16 cellular contexts compared by ENCODE assay signal in genomic region chr16:79042886-79043285, GRCh38.
DNase-seq lines count a peak whose midpoint lies in the region; ATAC-seq and TF ChIP-seq lines count a peak whose summit lies in the region.
"Had no signal": no experiment of that assay in that cellular context is flagged by ENCODE, and none has a peak within 500 bp of the region (broad histone marks: within the 10 kb centered on the region; RNA-seq: fewer than 3 reads in every experiment).

No MANE protein-coding gene starts in this region.

- no peak overlapping the region for H3K4me3 Mint-ChIP-seq in CD8-positive, alpha-beta T cell
- peak overlapping the region; percentile 7 for H3K4me3 Mint-ChIP-seq in activated T-helper 1 cell treated with anti-CD3 and anti-CD28 coated beads, Interleukin-12 subunit alpha, Interleukin-12 subunit beta, Interleukin-2, Interleukin-4 antibody, amounts not matched to agents 30 ng/mL and 10 ng/mL and 1 ng/mL, durations not matched to agents 14 hours and 24 hours and 36 hours
- H3K4me3 Mint-ChIP-seq in H9: no peak overlapping the region
- H3K4me3 Mint-ChIP-seq: nephron had no signal

- H2AK5ac ChIP-seq in H9 (ENCODE audit: insufficient read length, low read length): no peak overlapping the region

- no peak overlapping the region for H4K5ac ChIP-seq in H9 (ENCODE audit: insufficient read length, low read depth, low read length)

- WGBS in H9 (ENCODE audit: extremely low coverage, insufficient read length, low lambda C conversion rate): no CpG with 5 or more reads among the region's 3 CpGs

- H3K4me3 ChIP-seq in CD8-positive, alpha-beta T cell (ENCODE audit: low read depth, low read length): no peak overlapping the region
- H3K4me3 ChIP-seq: tibial artery had no signal

- no peak overlapping the region for H2BK5ac ChIP-seq in H9 (ENCODE audit: insufficient read length, low read length)

- no peaks in the 10 kb centered on the region for H3K23me2 ChIP-seq in H9 (ENCODE audit: insufficient read length, low read depth, low read length, poor library complexity, severe bottlenecking)

- no peak overlapping the region for H2BK20ac ChIP-seq in H9 (ENCODE audit: low read depth, low read length, poor library complexity, severe bottlenecking)

- DNase-seq in CD8-positive, alpha-beta T cell: peak in 1 of 7 experiments; percentile 51
- peak; percentile 14 for DNase-seq in T follicular helper cell (ENCODE audit: low read depth)
- no peak for DNase-seq in activated T-helper 1 cell treated with anti-CD3 and anti-CD28 coated beads, Interleukin-12 subunit alpha, Interleukin-12 subunit beta, Interleukin-2, Interleukin-4 antibody, amounts not matched to agents 30 ng/mL and 10 ng/mL and 1 ng/mL, durations not matched to agents 14 hours and 24 hours and 36 hours (ENCODE audit: low spot score)
- DNase-seq in stimulated activated CD4-positive, alpha-beta T cell treated with anti-CD3 and anti-CD28 coated beads, Interleukin-1b, Interleukin-23, amount 100 ng/mL, for 48 hours: peak; percentile 61
- DNase-seq in cortex of kidney (lab: John Stamatoyannopoulos, UW): no peak
- no peak for DNase-seq in amniotic stem cell (lab: John Stamatoyannopoulos, UW)
- no peak for DNase-seq in H9
- DNase-seq: activated CD8-positive, alpha-beta memory T cell treated with anti-CD3 and anti-CD28 coated beads for 24 hours; H7; Kasumi-1; NCI-H1105; NCI-H2107; NCI-H524 treated with DMSO at 0.1 percent for 48 hours; tibial artery had no signal

- H3K9me3 ChIP-seq in CD8-positive, alpha-beta T cell (ENCODE audit: low read length): no peaks in the 10 kb centered on the region
- no peaks in the 10 kb centered on the region for H3K9me3 ChIP-seq in H9 (ENCODE audit: control insufficient read depth, low read depth, low read length)
- H3K9me3 ChIP-seq: tibial artery had no signal

- no peak overlapping the region for H4K8ac ChIP-seq in H9 (replicated peaks; ENCODE audit: insufficient read length, low read depth, low read length)

- no peak overlapping the region for H2BK15ac ChIP-seq in H9 (ENCODE audit: low read depth, low read length)

- no peaks in the 10 kb centered on the region for H3K36me3 ChIP-seq in CD8-positive, alpha-beta T cell (ENCODE audit: insufficient read depth, low read length)
- H3K36me3 ChIP-seq: tibial artery had no signal

- CTCF ChIA-PET in CD8-positive, alpha-beta T cell (lab: Charles Lee): no interaction called here

- H3K27ac Mint-ChIP-seq in CD8-positive, alpha-beta T cell: no peak overlapping the region
- H3K27ac Mint-ChIP-seq in activated T-helper 1 cell treated with anti-CD3 and anti-CD28 coated beads, Interleukin-12 subunit alpha, Interleukin-12 subunit beta, Interleukin-2, Interleukin-4 antibody, amounts not matched to agents 30 ng/mL and 10 ng/mL and 1 ng/mL, durations not matched to agents 14 hours and 24 hours and 36 hours: peak overlapping the region; percentile 24
- no peak overlapping the region for H3K27ac Mint-ChIP-seq in H9
- H3K27ac Mint-ChIP-seq: nephron, progenitor cell of endocrine pancreas had no signal

- POLR2A ChIA-PET in CD8-positive, alpha-beta T cell (lab: Charles Lee): no interaction called here

- no peak overlapping the region for H2BK120ac ChIP-seq in H9 (ENCODE audit: low read depth, low read length, poor library complexity, severe bottlenecking)

- no peak overlapping the region for H3K4me2 ChIP-seq in H9 (ENCODE audit: insufficient read depth, insufficient read length, low read length)

- no peak overlapping the region for H3K27ac ChIP-seq in CD8-positive, alpha-beta T cell (ENCODE audit: low read depth, low read length)
- H3K27ac ChIP-seq in H9 (ENCODE audit: insufficient read length, low read depth, low read length): no peak overlapping the region
- H3K27ac ChIP-seq: tibial artery had no signal

- H3K56ac ChIP-seq in H9 (ENCODE audit: insufficient read length, low read depth, low read length): no peak overlapping the region

- H3K9me3 Mint-ChIP-seq in CD8-positive, alpha-beta T cell: no peaks in the 10 kb centered on the region
- no peaks in the 10 kb centered on the region for H3K9me3 Mint-ChIP-seq in activated T-helper 1 cell treated with anti-CD3 and anti-CD28 coated beads, Interleukin-12 subunit alpha, Interleukin-12 subunit beta, Interleukin-2, Interleukin-4 antibody, amounts not matched to agents 30 ng/mL and 10 ng/mL and 1 ng/mL, durations not matched to agents 14 hours and 24 hours and 36 hours
- H3K9me3 Mint-ChIP-seq in H9: no peaks in the 10 kb centered on the region
- H3K9me3 Mint-ChIP-seq: nephron had no signal

- TF ChIP-seq CTCF in CD8-positive, alpha-beta T cell (IDR thresholded peaks at IDR 0.05): no peak
- TF ChIP-seq CTCF in H9 (conservative IDR thresholded peaks at IDR 0.05): no peak

- H3K9ac ChIP-seq in H9 (ENCODE audit: extremely low read depth, insufficient read length, low read length): no peak overlapping the region

- no peak overlapping the region for H3K18ac ChIP-seq in H9 (ENCODE audit: insufficient read length, low read depth, low read length)

- H3T11ph ChIP-seq in H9 (ENCODE audit: low read length): no peak overlapping the region

- no peak overlapping the region for H3K23ac ChIP-seq in H9 (ENCODE audit: insufficient read length, low read depth, low read length)

- no peak overlapping the region for H3K14ac ChIP-seq in H9 (ENCODE audit: insufficient read depth, low read length)

- H3K27me3 Mint-ChIP-seq in CD8-positive, alpha-beta T cell (ENCODE audit: low read depth): no peaks in the 10 kb centered on the region
- no peaks in the 10 kb centered on the region for H3K27me3 Mint-ChIP-seq in activated T-helper 1 cell treated with anti-CD3 and anti-CD28 coated beads, Interleukin-12 subunit alpha, Interleukin-12 subunit beta, Interleukin-2, Interleukin-4 antibody, amounts not matched to agents 30 ng/mL and 10 ng/mL and 1 ng/mL, durations not matched to agents 14 hours and 24 hours and 36 hours (ENCODE audit: insufficient read depth)
- H3K27me3 Mint-ChIP-seq in H9 (ENCODE audit: low read depth): no peaks in the 10 kb centered on the region; the same call in 1 of the 2 replicates

- intact Hi-C loops in CD8-positive, alpha-beta T cell (cut with DNase I, micrococcal nuclease): no loop called here
- intact Hi-C loops in activated T-helper 1 cell treated with anti-CD3 and anti-CD28 coated beads, Interleukin-12 subunit alpha, Interleukin-12 subunit beta, Interleukin-2, Interleukin-4 antibody, amounts not matched to agents 30 ng/mL and 10 ng/mL and 1 ng/mL, durations not matched to agents 14 hours and 24 hours and 36 hours (cut with micrococcal nuclease): no loop called here

- H3K4me1 ChIP-seq in CD8-positive, alpha-beta T cell (ENCODE audit: insufficient read depth, low read length): peaks cover 9% of the 10 kb centered on the region
- no peaks in the 10 kb centered on the region for H3K4me1 ChIP-seq in H9 (ENCODE audit: insufficient read depth, low read length)

- H3K36me3 Mint-ChIP-seq in CD8-positive, alpha-beta T cell: no peaks in the 10 kb centered on the region
- peaks cover 2% of the 10 kb centered on the region for H3K36me3 Mint-ChIP-seq in activated T-helper 1 cell treated with anti-CD3 and anti-CD28 coated beads, Interleukin-12 subunit alpha, Interleukin-12 subunit beta, Interleukin-2, Interleukin-4 antibody, amounts not matched to agents 30 ng/mL and 10 ng/mL and 1 ng/mL, durations not matched to agents 14 hours and 24 hours and 36 hours (ENCODE audit: low read depth)
- no peaks in the 10 kb centered on the region for H3K36me3 Mint-ChIP-seq in H9 (ENCODE audit: insufficient read depth in 1 of 3, low read depth in 3 of 3)

- H4K91ac ChIP-seq in H9 (ENCODE audit: insufficient read length, low read depth, low read length): no peak overlapping the region

- H3K79me2 ChIP-seq in H9 (ENCODE audit: insufficient read depth, low read length): no peaks in the 10 kb centered on the region

- no peaks in the 10 kb centered on the region for H3K27me3 ChIP-seq in CD8-positive, alpha-beta T cell (ENCODE audit: insufficient read depth, low read length)
- no peaks in the 10 kb centered on the region for H3K27me3 ChIP-seq in H9 (ENCODE audit: insufficient read depth, low read length)
- H3K27me3 ChIP-seq: tibial artery had no signal

- no peak overlapping the region for H2AFZ ChIP-seq in H9 (ENCODE audit: low read length)

- H3K79me1 ChIP-seq in H9 (ENCODE audit: insufficient read depth, low read depth, low read length, poor library complexity, severe bottlenecking): no peaks in the 10 kb centered on the region

- H3K4me1 Mint-ChIP-seq in CD8-positive, alpha-beta T cell (ENCODE audit: low read depth): peaks cover 24% of the 10 kb centered on the region
- H3K4me1 Mint-ChIP-seq in activated T-helper 1 cell treated with anti-CD3 and anti-CD28 coated beads, Interleukin-12 subunit alpha, Interleukin-12 subunit beta, Interleukin-2, Interleukin-4 antibody, amounts not matched to agents 30 ng/mL and 10 ng/mL and 1 ng/mL, durations not matched to agents 14 hours and 24 hours and 36 hours (ENCODE audit: low read depth): peaks cover 43% of the 10 kb centered on the region
- H3K4me1 Mint-ChIP-seq in H9: peaks cover 8 to 11% of the 10 kb centered on the region in 2 experiments

- peak; percentile 58 for ATAC-seq in CD8-positive, alpha-beta T cell

- H2BK12ac ChIP-seq in H9 (ENCODE audit: insufficient read length, low read depth, low read length): no peak overlapping the region

- no peak overlapping the region for H3K4ac ChIP-seq in H9 (ENCODE audit: low read depth, low read length)

- H4K20me1 ChIP-seq in H9 (ENCODE audit: control insufficient read depth, insufficient read depth, insufficient read length): no peaks in the 10 kb centered on the region

Comparison
In these comparisons a context has a peak if more than half of its experiments do, and no peak if none do; other contexts are left out.
1. DNase-seq: peak in T follicular helper cell (single experiment) and stimulated activated CD4-positive, alpha-beta T cell treated with anti-CD3 and anti-CD28 coated beads, Interleukin-1b, Interleukin-23, amount 100 ng/mL, for 48 hours (single experiment); none in activated T-helper 1 cell treated with anti-CD3 and anti-CD28 coated beads, Interleukin-12 subunit alpha, Interleukin-12 subunit beta, Interleukin-2, Interleukin-4 antibody, amounts not matched to agents 30 ng/mL and 10 ng/mL and 1 ng/mL, durations not matched to agents 14 hours and 24 hours and 36 hours (single experiment), cortex of kidney (single experiment), amniotic stem cell (single experiment) and H9 (single experiment).